In genomic region chr15:88646951-88647350, GRCh38 we compare ENCODE assay signal across 20 cellular contexts. TPM values are rescaled to one million over a fixed set of nuclear protein-coding genes. Genes with fewer than 3 reads are reported as not detected.
DNase-seq lines count a peak whose midpoint lies in the region; ATAC-seq and TF ChIP-seq lines count a peak whose summit lies in the region.
"Had no signal": no experiment of that assay in that cellular context is flagged by ENCODE, and none has a peak within 500 bp of the region (broad histone marks: within the 10 kb centered on the region; RNA-seq: fewer than 3 reads in every experiment).

No MANE protein-coding gene starts in this region.

- H3K27me3 ChIP-seq in right atrium auricular region (no peaks in the 10 kb centered on the region), tibial nerve (no peaks in the 10 kb centered on the region)
- H3K27me3 ChIP-seq: breast epithelium, pancreas had no signal

- H3K4me1 ChIP-seq in right atrium auricular region (peaks cover 0 to 23% of the 10 kb centered on the region in 2 donors), tibial nerve (peaks cover 3 to 56% (median 36%) of the 10 kb centered on the region in 4 donors)

- peaks cover 79% of the 10 kb centered on the region for H3K4me1 Mint-ChIP-seq in activated CD8-positive, alpha-beta T cell treated with anti-CD3 and anti-CD28 coated beads for 36 hours (ENCODE audit: low read depth)

- DNase-seq in cardiac septum (ENCODE audit: low spot score) (peak; percentile 33), right atrium auricular region (ENCODE audit: low spot score) (no peak), left lobe of liver (ENCODE audit: low spot score) (peak; percentile 38), tibial nerve (ENCODE audit: low spot score in 2 of 2) (no peak), MV-4-11 (lab: John Stamatoyannopoulos, UW) (no peak), T1000 (lab: John Stamatoyannopoulos, UW) (no peak)
- DNase-seq in activated CD8-positive, alpha-beta T cell treated with anti-CD3 and anti-CD28 coated beads for 36 hours = peak; percentile 0
- DNase-seq: activated CD4-positive, alpha-beta T cell treated with anti-CD3 and anti-CD28 coated beads, Interleukin-2, amount 50 U/mL, for 1 hour; Calu3; effector memory CD4-positive, alpha-beta T cell; hippocampal formation; IMR-90; NCI-H2171; Right ventricle myocardium superior; small intestine; stimulated activated naive CD4-positive, alpha-beta T cell treated with Interleukin-2 at 50 U/mL for 16 hours had no signal

- ATAC-seq in activated CD8-positive, alpha-beta T cell treated with anti-CD3 and anti-CD28 coated beads for 36 hours = no peak
- no peak for ATAC-seq in left lobe of liver
- ATAC-seq in HG02973 (IDR thresholded peaks at IDR 0.05; ENCODE audit: unreplicated experiment) = no peak

- no peaks in the 10 kb centered on the region for H3K9me3 Mint-ChIP-seq in activated CD8-positive, alpha-beta T cell treated with anti-CD3 and anti-CD28 coated beads for 36 hours

- intact Hi-C loops in cardiac septum (cut with DNase I) = no loop called here
- intact Hi-C loops in activated CD8-positive, alpha-beta T cell treated with anti-CD3 and anti-CD28 coated beads for 36 hours (cut with micrococcal nuclease) = no loop called here

- H3K27me3 Mint-ChIP-seq in activated CD8-positive, alpha-beta T cell treated with anti-CD3 and anti-CD28 coated beads for 36 hours = no peaks in the 10 kb centered on the region

- no peak overlapping the region for H3K27ac ChIP-seq in right atrium auricular region
- H3K27ac ChIP-seq in tibial nerve = peak overlapping the region; percentile 82 to 97 (median 94)

- TF ChIP-seq CTCF in right atrium auricular region (IDR thresholded peaks at IDR 0.05) = no peak
- TF ChIP-seq CTCF in activated CD8-positive, alpha-beta T cell treated with anti-CD3 and anti-CD28 coated beads for 36 hours (IDR thresholded peaks at IDR 0.05) = no peak
- no peak for TF ChIP-seq CTCF in tibial nerve (IDR thresholded peaks at IDR 0.05)

- peak overlapping the region; percentile 60 for H3K27ac Mint-ChIP-seq in activated CD8-positive, alpha-beta T cell treated with anti-CD3 and anti-CD28 coated beads for 36 hours

- no peak for TF ChIP-seq POLR2A in tibial nerve (IDR thresholded peaks at IDR 0.05)

- H3K36me3 Mint-ChIP-seq in activated CD8-positive, alpha-beta T cell treated with anti-CD3 and anti-CD28 coated beads for 36 hours (ENCODE audit: low read depth) = peaks cover 38% of the 10 kb centered on the region

- no peak for TF ChIP-seq EP300 in tibial nerve (IDR thresholded peaks at IDR 0.05)

- H3K9me3 ChIP-seq in right atrium auricular region = no peaks in the 10 kb centered on the region
- no peaks in the 10 kb centered on the region for H3K9me3 ChIP-seq in tibial nerve
- H3K9me3 ChIP-seq: breast epithelium, HAP-1, pancreas had no signal

- POLR2A ChIA-PET in activated CD8-positive, alpha-beta T cell treated with anti-CD3 and anti-CD28 coated beads for 36 hours (lab: Charles Lee) = interaction anchor here (1.0 to 4.0 kb wide), 4 partner anchors 9 to 23 kb away, joined by 3 to 23 read pairs (median 3); partner anchors contain the start of gene ISG20

- H3K36me3 ChIP-seq in right atrium auricular region (no peaks in the 10 kb centered on the region), tibial nerve (no peaks in the 10 kb centered on the region)
- H3K36me3 ChIP-seq: breast epithelium, HAP-1, pancreas had no signal

- no peak overlapping the region for H3K4me3 Mint-ChIP-seq in activated CD8-positive, alpha-beta T cell treated with anti-CD3 and anti-CD28 coated beads for 36 hours

- CTCF ChIA-PET in activated CD8-positive, alpha-beta T cell treated with anti-CD3 and anti-CD28 coated beads for 36 hours (lab: Charles Lee) = interaction anchor here (1.2 to 5.6 kb wide), 3 partner anchors 9 to 23 kb away, joined by 3 to 24 read pairs (median 12); partner anchors contain the start of gene ISG20

- 97% methylated on average over 5 of the region's 5 CpGs for WGBS in tibial nerve, 2 donors

- H3K4me3 ChIP-seq in right atrium auricular region = no peak overlapping the region
- H3K4me3 ChIP-seq in tibial nerve = no peak overlapping the region
- H3K4me3 ChIP-seq: breast epithelium, HAP-1, pancreas had no signal

RNA-seq across cellular contexts. Expression of gene ISG20, which starts 8.1 kb away (rescaled TPM):
- total RNA-seq in cardiac septum (3.9 TPM), right atrium auricular region (10 to 100 TPM in 1 of 2 donors, 1 to 10 TPM in 1; 2.3 to 11.1 TPM), left lobe of liver (5.7 TPM), tibial nerve (10 to 100 TPM; 18.2 to 34.5 (median 23.8) TPM)
- total RNA-seq in activated CD8-positive, alpha-beta T cell treated with anti-CD3 and anti-CD28 coated beads for 36 hours = 10 to 100 TPM; 75.1 to 82.8 TPM

RNA-seq across cellular contexts. Expression of gene AEN, which starts 25.8 kb away (rescaled TPM):
- total RNA-seq in cardiac septum (8.7 TPM), right atrium auricular region (1 to 10 TPM; 5.1 to 8.0 TPM), left lobe of liver (7.1 TPM), tibial nerve (10 to 100 TPM; 10.1 to 17.8 (median 13.1) TPM)
- 10 to 100 TPM; 55.2 to 58.4 TPM for total RNA-seq in activated CD8-positive, alpha-beta T cell treated with anti-CD3 and anti-CD28 coated beads for 36 hours

Comparison
In these comparisons a context has a peak if more than half of its experiments do, and no peak if none do; other contexts are left out.
1. DNase-seq: peak in cardiac septum (single experiment), activated CD8-positive, alpha-beta T cell treated with anti-CD3 and anti-CD28 coated beads for 36 hours (single experiment) and left lobe of liver (single experiment); none in right atrium auricular region (single experiment), tibial nerve (0 of 2), MV-4-11 (single experiment) and T1000 (single experiment).
2. H3K27ac ChIP-seq: peak in tibial nerve (4 of 4); none in right atrium auricular region (0 of 2).